12 cellular contexts compared by ENCODE assay signal in the genomic region with DNA sequence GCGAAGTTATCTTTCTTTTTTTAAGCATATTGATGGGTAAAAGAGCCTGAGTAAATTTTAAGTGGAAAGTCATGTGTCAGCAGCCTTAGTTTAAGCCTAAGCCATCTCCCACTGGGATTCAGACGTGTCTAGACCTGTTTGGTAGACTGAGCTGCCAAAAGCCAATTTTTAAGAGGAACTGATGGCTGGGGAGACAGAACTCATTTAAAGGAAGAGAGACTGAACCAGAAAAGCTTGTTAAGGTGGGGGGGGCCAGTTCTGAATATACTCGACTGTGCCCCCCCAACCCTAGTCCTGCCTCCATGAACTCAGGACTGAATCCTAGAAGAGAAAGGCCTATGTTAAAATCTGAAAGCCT. TPM values are rescaled to one million over a fixed set of nuclear protein-coding genes. Genes with fewer than 3 reads are reported as not detected.
A peak's percentile ranks its signal among the peaks of the same experiment; 100 is the strongest.
DNase-seq lines count a peak whose midpoint lies in the region; FAIRE-seq lines count a peak whose summit lies in the region.
"Had no signal": no experiment of that assay in that cellular context is flagged by ENCODE, and none has a peak within 500 bp of the region (broad histone marks: within the 10 kb centered on the region; RNA-seq: fewer than 3 reads in every experiment).

No MANE protein-coding gene starts in this region.

- H3K79me1 ChIP-seq in neuronal stem cell (ENCODE audit: low read depth, low read length) = no peaks in the 10 kb centered on the region

- H3K36me3 ChIP-seq in neuronal stem cell (replicated peaks in 1 of 2; ENCODE audit: control insufficient read depth in 2 of 2, insufficient read depth in 2 of 2, low read length in 2 of 2) = no peaks in the 10 kb centered on the region

- no peak overlapping the region for H2BK5ac ChIP-seq in neuronal stem cell (ENCODE audit: low read length)

- no peak overlapping the region for H2BK120ac ChIP-seq in neuronal stem cell (ENCODE audit: low read depth, low read length)

- H4K8ac ChIP-seq in neuronal stem cell (ENCODE audit: low read depth, low read length) = no peak overlapping the region

- H3K9me3 ChIP-seq in neuronal stem cell (replicated peaks in 1 of 2; ENCODE audit: control insufficient read depth in 2 of 2, insufficient read depth in 1 of 2, low read depth in 1 of 2, low read length in 2 of 2) = no peaks in the 10 kb centered on the region

- no peak overlapping the region for H3K23ac ChIP-seq in neuronal stem cell (ENCODE audit: low read depth, low read length, poor library complexity)

- no peak overlapping the region for H3K4ac ChIP-seq in neuronal stem cell (ENCODE audit: low read length)

- no peak overlapping the region for H3K18ac ChIP-seq in neuronal stem cell (ENCODE audit: low read length)

- H2AK5ac ChIP-seq in neuronal stem cell (ENCODE audit: low read depth, low read length) = no peak overlapping the region

- no peak overlapping the region for H3K9ac ChIP-seq in neuronal stem cell (ENCODE audit: low read depth, low read length, poor library complexity)

- peak overlapping the region; percentile 57 for H2AFZ ChIP-seq in neuronal stem cell (ENCODE audit: low read length)

- H3K4me3 ChIP-seq in neuronal stem cell (ENCODE audit: low read length in 2 of 2) = no peak overlapping the region

- H3K27ac ChIP-seq in neuronal stem cell (replicated peaks; ENCODE audit: low read length) = no peak overlapping the region

- peak; percentile 38 for DNase-seq in NCI-H82 (lab: John Stamatoyannopoulos, UW)
- DNase-seq in NCI-H82 treated with DMSO at 0.1 percent for 48 hours (lab: John Stamatoyannopoulos, UW; ENCODE audit: unreplicated experiment) = no peak
- DNase-seq in NCI-H187 (lab: John Stamatoyannopoulos, UW) = peak; percentile 5 to 17
- peak; percentile 37 for DNase-seq in SKM-1 treated with dmso at 0.1 percent for 144 hours (lab: John Stamatoyannopoulos, UW; ENCODE audit: unreplicated experiment)
- no peak for DNase-seq in neuronal stem cell (ENCODE audit: low spot score)
- DNase-seq in GM19239 (ENCODE audit: insufficient read length, low spot score) = no peak
- no peak for DNase-seq in DMS53 treated with DMSO at 0.1 percent for 48 hours (lab: John Stamatoyannopoulos, UW; ENCODE audit: unreplicated experiment)
- no peak for DNase-seq in globus pallidus (ENCODE audit: low spot score)
- DNase-seq: DND-41, IMR-90, midbrain had no signal

- FAIRE-seq in GM19239 (lab: Jason Lieb, UNC) = no peak
- FAIRE-seq: GM12892 had no signal

- H3K4me2 ChIP-seq in neuronal stem cell (ENCODE audit: insufficient read depth, low read length, poor library complexity, severe bottlenecking) = no peak overlapping the region

- H3K4me1 ChIP-seq in neuronal stem cell (ENCODE audit: control insufficient read depth in 2 of 2, insufficient read depth in 1 of 2, low read depth in 1 of 2, low read length in 2 of 2) = no peaks in the 10 kb centered on the region

- H2BK15ac ChIP-seq in neuronal stem cell (ENCODE audit: low read length) = no peak overlapping the region

- H2BK12ac ChIP-seq in neuronal stem cell (ENCODE audit: low read length) = no peak overlapping the region

- no CpG with 5 or more reads among the region's 3 CpGs for WGBS in neuronal stem cell (ENCODE audit: extremely low coverage in 2 of 2, insufficient read length in 2 of 2, insufficient replicate concordance in 1 of 2), 2 donors

- no peak overlapping the region for H4K91ac ChIP-seq in neuronal stem cell (ENCODE audit: low read depth, low read length, poor library complexity)

- no peaks in the 10 kb centered on the region for H3K27me3 ChIP-seq in neuronal stem cell (ENCODE audit: control insufficient read depth in 3 of 3, insufficient read depth in 3 of 3, low read depth in 1 of 3, low read length in 3 of 3)

- no peak overlapping the region for H3K14ac ChIP-seq in neuronal stem cell (ENCODE audit: low read length)

RNA-seq across cellular contexts. Expression of a gene that starts 58.3 kb away (rescaled TPM):
- polyA plus RNA-seq in neuronal stem cell (2013, experiment 1 of 2) = 13.3 TPM
- polyA plus RNA-seq in neuronal stem cell (2013, experiment 2 of 2) = 13.4 TPM

Comparison
In these comparisons a context has a peak if more than half of its experiments do, and no peak if none do; other contexts are left out.
1. DNase-seq: peak in NCI-H82 (single experiment), NCI-H187 (2 of 2) and SKM-1 treated with dmso at 0.1 percent for 144 hours (single experiment); none in NCI-H82 treated with DMSO at 0.1 percent for 48 hours (single experiment), neuronal stem cell (single experiment), GM19239 (single experiment), DMS53 treated with DMSO at 0.1 percent for 48 hours (single experiment) and globus pallidus (single experiment).